Comparison of ENCODE assay signal across 20 cellular contexts in genomic region chr13:59475911-59476310, GRCh38.
DNase-seq lines count a peak whose midpoint lies in the region; ATAC-seq, FAIRE-seq and TF ChIP-seq lines count a peak whose summit lies in the region.
"Had no signal": no experiment of that assay in that cellular context is flagged by ENCODE, and none has a peak within 500 bp of the region (broad histone marks: within the 10 kb centered on the region; RNA-seq: fewer than 3 reads in every experiment).

No MANE protein-coding gene starts in this region.

- TF ChIP-seq CTCF in astrocyte (IDR thresholded peaks at IDR 0.05; ENCODE audit: insufficient read depth, low read depth, low read length) (no peak), H9 (conservative IDR thresholded peaks at IDR 0.05) (no peak)

- DNase-seq in DMS 273 (lab: John Stamatoyannopoulos, UW; ENCODE audit: unreplicated experiment): peak; percentile 60
- DNase-seq in NCI-H2171 (lab: John Stamatoyannopoulos, UW): peak; percentile 10
- no peak for DNase-seq in astrocyte (ENCODE audit: low read depth)
- peak; percentile 90 for DNase-seq in mesendoderm
- DNase-seq in KG1 (lab: John Stamatoyannopoulos, UW): no peak
- DNase-seq in H9: no peak
- DNase-seq: C1 segment of cervical spinal cord; Calu3; CD4-positive, alpha-beta T cell; DMS153; DMS79 treated with DMSO at 0.1 percent for 48 hours; EL; GOT3 had no signal

- H3K4me1 Mint-ChIP-seq in astrocyte (ENCODE audit: low read depth, unreplicated experiment) (peaks cover 28% of the 10 kb centered on the region), H9 (peaks cover 44 to 56% of the 10 kb centered on the region in 2 experiments)
- H3K4me1 Mint-ChIP-seq: B cell had no signal

- no peak for ATAC-seq in GM18498 (IDR thresholded peaks at IDR 0.05; ENCODE audit: unreplicated experiment)

- H3K9me3 Mint-ChIP-seq in astrocyte (ENCODE audit: unreplicated experiment) (peaks cover 2% of the 10 kb centered on the region), H9 (no peaks in the 10 kb centered on the region)
- H3K9me3 Mint-ChIP-seq: CD4-positive, alpha-beta T cell had no signal

- H4K8ac ChIP-seq in mesendoderm (ENCODE audit: low read depth, low read length) (no peak overlapping the region), H9 (replicated peaks; ENCODE audit: insufficient read length, low read depth, low read length) (no peak overlapping the region)

- no peak overlapping the region for H3K14ac ChIP-seq in H9 (ENCODE audit: insufficient read depth, low read length)

- H3K4me1 ChIP-seq in astrocyte (ENCODE audit: insufficient read depth, low read length): no peaks in the 10 kb centered on the region
- H3K4me1 ChIP-seq in mesendoderm (ENCODE audit: control insufficient read depth, low read depth, low read length): peaks cover 9% of the 10 kb centered on the region
- H3K4me1 ChIP-seq in H9 (ENCODE audit: insufficient read depth, low read length): peaks cover 11% of the 10 kb centered on the region

- H3K9ac ChIP-seq in astrocyte (ENCODE audit: low read length) (no peak overlapping the region), mesendoderm (ENCODE audit: low read length) (no peak overlapping the region), H9 (ENCODE audit: extremely low read depth, insufficient read length, low read length) (no peak overlapping the region)

- H3K79me1 ChIP-seq in mesendoderm (ENCODE audit: low read length) (no peaks in the 10 kb centered on the region), H9 (ENCODE audit: insufficient read depth, low read depth, low read length, poor library complexity, severe bottlenecking) (no peaks in the 10 kb centered on the region)

- no peak overlapping the region for H2BK20ac ChIP-seq in H9 (ENCODE audit: low read depth, low read length, poor library complexity, severe bottlenecking)

- no peak overlapping the region for H4K91ac ChIP-seq in H9 (ENCODE audit: insufficient read length, low read depth, low read length)

- H3K79me2 ChIP-seq in astrocyte (ENCODE audit: insufficient read depth, low read length) (no peaks in the 10 kb centered on the region), mesendoderm (ENCODE audit: control insufficient read depth, insufficient read depth, low read length) (no peaks in the 10 kb centered on the region), H9 (ENCODE audit: insufficient read depth, low read length) (no peaks in the 10 kb centered on the region)

- H3K27me3 ChIP-seq in astrocyte (ENCODE audit: insufficient read depth, low read length) (no peaks in the 10 kb centered on the region), mesendoderm (ENCODE audit: insufficient read depth, low read length, poor library complexity) (no peaks in the 10 kb centered on the region), H9 (ENCODE audit: insufficient read depth, low read length) (no peaks in the 10 kb centered on the region)

- no peak overlapping the region for H2BK12ac ChIP-seq in H9 (ENCODE audit: insufficient read length, low read depth, low read length)

- H4K20me1 ChIP-seq in astrocyte (ENCODE audit: insufficient read depth, low read length) (no peaks in the 10 kb centered on the region), H9 (ENCODE audit: control insufficient read depth, insufficient read depth, insufficient read length) (no peaks in the 10 kb centered on the region)

- H3K4me3 ChIP-seq in astrocyte (ENCODE audit: insufficient read depth, low read depth, low read length) (no peak overlapping the region), mesendoderm (ENCODE audit: low read length) (no peak overlapping the region)
- H3K4me3 ChIP-seq: HAP-1 had no signal

- no peak overlapping the region for H2AFZ ChIP-seq in astrocyte (ENCODE audit: low read depth, low read length)
- H2AFZ ChIP-seq in H9 (ENCODE audit: low read length): no peak overlapping the region

- no peak overlapping the region for H3K4ac ChIP-seq in mesendoderm (ENCODE audit: low read depth, low read length)
- H3K4ac ChIP-seq in H9 (ENCODE audit: low read depth, low read length): no peak overlapping the region

- H2BK15ac ChIP-seq in mesendoderm (replicated peaks; ENCODE audit: low read depth): no peak overlapping the region
- H2BK15ac ChIP-seq in H9 (ENCODE audit: low read depth, low read length): no peak overlapping the region

- no peak overlapping the region for H3T11ph ChIP-seq in H9 (ENCODE audit: low read length)

- H2BK5ac ChIP-seq in mesendoderm (ENCODE audit: low read length) (no peak overlapping the region), H9 (ENCODE audit: insufficient read length, low read length) (no peak overlapping the region)

- H3K36me3 Mint-ChIP-seq in astrocyte (ENCODE audit: low read depth, unreplicated experiment) (no peaks in the 10 kb centered on the region), H9 (ENCODE audit: insufficient read depth in 1 of 3, low read depth in 3 of 3) (no peaks in the 10 kb centered on the region)

- H3K27ac ChIP-seq in astrocyte (ENCODE audit: low read depth, low read length) (no peak overlapping the region), mesendoderm (ENCODE audit: low read depth, low read length) (no peak overlapping the region), H9 (ENCODE audit: insufficient read length, low read depth, low read length) (no peak overlapping the region)

- H4K5ac ChIP-seq in mesendoderm (ENCODE audit: low read length): no peak overlapping the region
- H4K5ac ChIP-seq in H9 (ENCODE audit: insufficient read length, low read depth, low read length): no peak overlapping the region

- H3K23ac ChIP-seq in mesendoderm (ENCODE audit: low read length) (no peak overlapping the region), H9 (ENCODE audit: insufficient read length, low read depth, low read length) (no peak overlapping the region)

- no CpG with 5 or more reads among the region's 2 CpGs for WGBS in mesendoderm (ENCODE audit: extremely low coverage, insufficient coverage, low lambda C conversion rate)
- no CpG with 5 or more reads among the region's 2 CpGs for WGBS in H9 (ENCODE audit: extremely low coverage, insufficient read length, low lambda C conversion rate)

- H3K4me3 Mint-ChIP-seq in astrocyte (ENCODE audit: unreplicated experiment): no peak overlapping the region
- no peak overlapping the region for H3K4me3 Mint-ChIP-seq in H9
- H3K4me3 Mint-ChIP-seq: B cell; CD4-positive, alpha-beta T cell had no signal

- H3K18ac ChIP-seq in mesendoderm (ENCODE audit: low read length): no peak overlapping the region
- H3K18ac ChIP-seq in H9 (ENCODE audit: insufficient read length, low read depth, low read length): no peak overlapping the region

- no peaks in the 10 kb centered on the region for H3K36me3 ChIP-seq in astrocyte (ENCODE audit: insufficient read depth, low read length)
- H3K36me3 ChIP-seq in mesendoderm (ENCODE audit: control insufficient read depth, insufficient read depth, low read length): no peaks in the 10 kb centered on the region
- H3K36me3 ChIP-seq: HAP-1 had no signal

- H3K4me2 ChIP-seq in astrocyte (ENCODE audit: low read length): no peak overlapping the region
- H3K4me2 ChIP-seq in mesendoderm (ENCODE audit: low read length): no peak overlapping the region
- H3K4me2 ChIP-seq in H9 (ENCODE audit: insufficient read depth, insufficient read length, low read length): no peak overlapping the region

- no peak overlapping the region for H3K27ac Mint-ChIP-seq in astrocyte (ENCODE audit: unreplicated experiment)
- no peak overlapping the region for H3K27ac Mint-ChIP-seq in H9
- H3K27ac Mint-ChIP-seq: B cell; CD4-positive, alpha-beta T cell had no signal

- H3K56ac ChIP-seq in mesendoderm (ENCODE audit: low read length) (no peak overlapping the region), H9 (ENCODE audit: insufficient read length, low read depth, low read length) (no peak overlapping the region)

- no peaks in the 10 kb centered on the region for H3K23me2 ChIP-seq in H9 (ENCODE audit: insufficient read length, low read depth, low read length, poor library complexity, severe bottlenecking)

- no peak overlapping the region for H2AK5ac ChIP-seq in mesendoderm (ENCODE audit: low read length)
- H2AK5ac ChIP-seq in H9 (ENCODE audit: insufficient read length, low read length): no peak overlapping the region

- H3K9me3 ChIP-seq in astrocyte (ENCODE audit: insufficient read depth, low read depth, low read length) (no peaks in the 10 kb centered on the region), H9 (ENCODE audit: control insufficient read depth, low read depth, low read length) (no peaks in the 10 kb centered on the region)
- H3K9me3 ChIP-seq: HAP-1 had no signal

- H2BK120ac ChIP-seq in mesendoderm (ENCODE audit: low read depth, low read length) (no peak overlapping the region), H9 (ENCODE audit: low read depth, low read length, poor library complexity, severe bottlenecking) (no peak overlapping the region)

- peak; percentile 5 for FAIRE-seq in astrocyte (lab: Jason Lieb, UNC)
- FAIRE-seq: A204.1, G401.6, GM12891, GM19239 had no signal

- no peaks in the 10 kb centered on the region for H3K27me3 Mint-ChIP-seq in astrocyte (ENCODE audit: low read depth, unreplicated experiment)
- no peaks in the 10 kb centered on the region for H3K27me3 Mint-ChIP-seq in H9 (ENCODE audit: low read depth)
- H3K27me3 Mint-ChIP-seq: B cell; CD4-positive, alpha-beta T cell had no signal

Comparison
In these comparisons a context has a peak if more than half of its experiments do, and no peak if none do; other contexts are left out.
1. DNase-seq: peak in DMS 273 (single experiment), NCI-H2171 (single experiment) and mesendoderm (single experiment); none in astrocyte (single experiment), KG1 (single experiment) and H9 (single experiment).